ENCODE assay signal across 11 cellular contexts in genomic region chr4:984336-985054, GRCh38. TPM values are rescaled to one million over a fixed set of nuclear protein-coding genes. Genes with fewer than 3 reads are reported as not detected.
A peak's percentile ranks its signal among the peaks of the same experiment; 100 is the strongest.
DNase-seq lines count a peak whose midpoint lies in the region; ATAC-seq and TF ChIP-seq lines count a peak whose summit lies in the region.
"Had no signal": no experiment of that assay in that cellular context is flagged by ENCODE, and none has a peak within 500 bp of the region (broad histone marks: within the 10 kb centered on the region; RNA-seq: fewer than 3 reads in every experiment).

No MANE protein-coding gene starts in this region.

- TF ChIP-seq CTCF in DND-41 (IDR thresholded peaks at IDR 0.05; ENCODE audit: borderline replicate concordance, extremely low read depth, low read length, poor library complexity, severe bottlenecking): no peak
- no peak for TF ChIP-seq CTCF in WERI-Rb-1 (IDR thresholded peaks at IDR 0.05; ENCODE audit: low read depth, low read length)
- TF ChIP-seq CTCF in fibroblast of lung (conservative IDR thresholded peaks at IDR 0.05 in 1 of 2, IDR thresholded peaks at IDR 0.05 in 1 of 2; ENCODE audit: low read depth in 1 of 2, low read length in 2 of 2): no peak

- H3K4me2 ChIP-seq in DND-41 (ENCODE audit: insufficient read depth, low read length) (peak overlapping the region; percentile 83; the same call in 1 of the 2 replicates), fibroblast of lung (ENCODE audit: extremely low read depth, insufficient read depth, low read length) (peak overlapping the region; percentile 62)

- no peak overlapping the region for H3K9ac ChIP-seq in DND-41 (ENCODE audit: low read depth, low read length)
- no peak overlapping the region for H3K9ac ChIP-seq in fibroblast of lung (ENCODE audit: insufficient read depth, low read length)
- no peak overlapping the region for H3K9ac ChIP-seq in rectal smooth muscle tissue (ENCODE audit: low read length)

- H3K36me3 ChIP-seq in DND-41 (ENCODE audit: insufficient read depth, low read length) (peaks cover 5% of the 10 kb centered on the region; the same call in 1 of the 2 replicates), WERI-Rb-1 (peaks cover 2% of the 10 kb centered on the region; the same call in 1 of the 2 replicates), fibroblast of lung (ENCODE audit: control insufficient read depth, insufficient read depth, low read length) (no peaks in the 10 kb centered on the region), rectal smooth muscle tissue (ENCODE audit: control insufficient read depth, insufficient read depth, low read length) (no peaks in the 10 kb centered on the region)
- H3K36me3 ChIP-seq: SJCRH30 had no signal

- no peak overlapping the region for H3K4me3 ChIP-seq in DND-41 (ENCODE audit: low read depth in 1 of 2, low read length in 2 of 2)
- peak overlapping the region; percentile 42 for H3K4me3 ChIP-seq in WERI-Rb-1 (ENCODE audit: low read depth, low read length)
- H3K4me3 ChIP-seq in fibroblast of lung (replicated peaks in 1 of 4; ENCODE audit: control extremely low read depth in 1 of 4, insufficient read depth in 1 of 4, low read depth in 3 of 4, low read length in 4 of 4): peak overlapping the region in 1 of 4 experiments; percentile 38
- peak overlapping the region; percentile 48 for H3K4me3 ChIP-seq in rectal smooth muscle tissue (ENCODE audit: low read length)
- H3K4me3 ChIP-seq: lung, SJCRH30 had no signal

- no peak for ATAC-seq in DND-41 (ENCODE audit: insufficient read depth, low read depth)
- no peak for ATAC-seq in HG03139 (IDR thresholded peaks at IDR 0.05; ENCODE audit: unreplicated experiment)

- peaks cover 27% of the 10 kb centered on the region for H3K79me2 ChIP-seq in DND-41 (ENCODE audit: insufficient read depth, low read length)
- no peaks in the 10 kb centered on the region for H3K79me2 ChIP-seq in fibroblast of lung (ENCODE audit: control insufficient read depth, insufficient read depth, low read length)

- H4K20me1 ChIP-seq in DND-41 (ENCODE audit: insufficient read depth, low read length): peaks cover 16% of the 10 kb centered on the region
- H4K20me1 ChIP-seq in fibroblast of lung (ENCODE audit: control insufficient read depth, extremely low read depth, insufficient read depth, low read length): no peaks in the 10 kb centered on the region

- no peak overlapping the region for H2AFZ ChIP-seq in DND-41 (ENCODE audit: low read depth, low read length)
- peak overlapping the region; percentile 64 for H2AFZ ChIP-seq in fibroblast of lung (ENCODE audit: low read length)

- H3K27me3 ChIP-seq in DND-41 (ENCODE audit: insufficient read depth, low read length, poor library complexity) (no peaks in the 10 kb centered on the region), WERI-Rb-1 (ENCODE audit: insufficient read depth, low read depth, severe bottlenecking) (no peaks in the 10 kb centered on the region), fibroblast of lung (ENCODE audit: control insufficient read depth, insufficient read depth, low read length) (no peaks in the 10 kb centered on the region), rectal smooth muscle tissue (ENCODE audit: control insufficient read depth, insufficient read depth, low read length) (no peaks in the 10 kb centered on the region)
- H3K27me3 ChIP-seq: SJCRH30 had no signal

- H3K27ac ChIP-seq in DND-41 (ENCODE audit: low read length) (no peak overlapping the region), WERI-Rb-1 (peak overlapping the region; percentile 53), fibroblast of lung (ENCODE audit: insufficient read depth, low read length) (no peak overlapping the region), rectal smooth muscle tissue (ENCODE audit: low read depth, low read length) (no peak overlapping the region)
- H3K27ac ChIP-seq: SJCRH30 had no signal

- H3K4me1 ChIP-seq in DND-41 (ENCODE audit: insufficient read depth, low read length) (peaks cover 34% of the 10 kb centered on the region), fibroblast of lung (ENCODE audit: control insufficient read depth, extremely low read depth, insufficient read depth, low read length) (no peaks in the 10 kb centered on the region), rectal smooth muscle tissue (ENCODE audit: control insufficient read depth, insufficient read depth, low read length) (peaks cover 13% of the 10 kb centered on the region)
- H3K4me1 ChIP-seq: SJCRH30 had no signal

- DNase-seq in DND-41 (no peak), WERI-Rb-1 (no peak), fibroblast of lung (ENCODE audit: low read depth in 2 of 2) (no peak), NOMO-1 treated with DMSO at 0.1 percent for 48 hours (lab: John Stamatoyannopoulos, UW; ENCODE audit: unreplicated experiment) (no peak), activated gamma-delta T cell (lab: John Stamatoyannopoulos, UW) (no peak), NCI-H1417 (lab: John Stamatoyannopoulos, UW) (no peak)
- DNase-seq: NCI-H2171 treated with DMSO at 0.1 percent for 48 hours had no signal

- H3K9me3 ChIP-seq in DND-41 (ENCODE audit: insufficient read depth, low read length, severe bottlenecking) (no peaks in the 10 kb centered on the region), WERI-Rb-1 (ENCODE audit: severe bottlenecking) (no peaks in the 10 kb centered on the region), fibroblast of lung (ENCODE audit: control insufficient read depth, insufficient read depth, low read depth, low read length) (no peaks in the 10 kb centered on the region)
- H3K9me3 ChIP-seq: SJCRH30 had no signal

RNA-seq across cellular contexts. Expression of gene IDUA, which starts 2.3 kb away (rescaled TPM):
- 10.3 and 11.1 TPM in 2 replicates for total RNA-seq in fibroblast of lung
- polyA plus RNA-seq in fibroblast of lung: 2.1 and 3.1 TPM in 2 replicates
- 5.9 TPM in 2 replicates for polyA plus RNA-seq in fibroblast of lung (2012)
- polyA minus RNA-seq in fibroblast of lung (ENCODE audit: low replicate concordance): 4.8 and 6.4 TPM in 2 replicates

RNA-seq across cellular contexts. Expression of gene SLC26A1, which starts 8.7 kb away (rescaled TPM):
- total RNA-seq in fibroblast of lung: 0.26 and 0.33 TPM in 2 replicates
- polyA plus RNA-seq in fibroblast of lung: 0.05 and 0.07 TPM in 2 replicates
- 0.86 and 1.7 TPM in 2 replicates for polyA plus RNA-seq in fibroblast of lung (2012)
- not detected in 2 replicates for polyA minus RNA-seq in fibroblast of lung (ENCODE audit: low replicate concordance)
- total RNA-seq: SJCRH30 had no signal

RNA-seq across cellular contexts. Expression of gene DGKQ, which starts 11.1 kb away (rescaled TPM):
- 11.0 and 13.2 TPM in 2 replicates for total RNA-seq in fibroblast of lung
- 2.1 and 3.0 TPM in 2 replicates for polyA plus RNA-seq in fibroblast of lung
- 4.5 and 7.1 TPM in 2 replicates for polyA plus RNA-seq in fibroblast of lung (2012)
- polyA minus RNA-seq in fibroblast of lung (ENCODE audit: low replicate concordance): 3.7 and 4.3 TPM in 2 replicates

RNA-seq across cellular contexts. Expression of gene FGFRL1, which starts 26.9 kb away (rescaled TPM):
- 5.6 and 6.1 TPM in 2 replicates for total RNA-seq in fibroblast of lung
- 10.0 and 21.2 TPM in 2 replicates for polyA plus RNA-seq in fibroblast of lung
- 10.7 and 18.2 TPM in 2 replicates for polyA plus RNA-seq in fibroblast of lung (2012)
- polyA minus RNA-seq in fibroblast of lung (ENCODE audit: low replicate concordance): 74.1 and 108 TPM in 2 replicates

RNA-seq across cellular contexts. Expression of gene TMEM175, which starts 52.2 kb away (rescaled TPM):
- 10.3 and 16.3 TPM in 2 replicates for total RNA-seq in fibroblast of lung
- polyA plus RNA-seq in fibroblast of lung: 23.9 and 29.2 TPM in 2 replicates
- polyA plus RNA-seq in fibroblast of lung (2012): 21.8 and 28.7 TPM in 2 replicates
- 47.0 and 77.0 TPM in 2 replicates for polyA minus RNA-seq in fibroblast of lung (ENCODE audit: low replicate concordance)

Comparison
In these comparisons a context has a peak if more than half of its experiments do, and no peak if none do; other contexts are left out.
1. H3K4me3 ChIP-seq: peak in WERI-Rb-1 (single experiment) and rectal smooth muscle tissue (single experiment); none in DND-41 (0 of 2).